22 cellular contexts compared by ENCODE assay signal in genomic region chr6:38302081-38302480, GRCh38.
"Had no signal": no experiment of that assay in that cellular context is flagged by ENCODE, and none has a peak within 500 bp of the region (broad histone marks: within the 10 kb centered on the region; RNA-seq: fewer than 3 reads in every experiment).

No MANE protein-coding gene starts in this region.

- FAIRE-seq: frontal cortex, keratinocyte had no signal

- H3K4me3 ChIP-seq: lung, sigmoid colon, stomach had no signal

- ATAC-seq: activated CD8-positive, alpha-beta T cell treated with anti-CD3 and anti-CD28 coated beads for 36 hours; left lobe of liver; stimulated activated effector memory CD8-positive, alpha-beta T cell treated with anti-CD3 and anti-CD28 coated beads, Interleukin-12 subunit alpha, Interleukin-12 subunit beta, amount 100 ng/mL, for 72 hours had no signal

- DNase-seq: activated CD4-positive, alpha-beta T cell treated with anti-CD3 and anti-CD28 coated beads, Interleukin-2, amount 10 ng/mL, durations not matched to agents 24 days and 14 days; activated CD8-positive, alpha-beta T cell treated with anti-CD3 and anti-CD28 coated beads for 36 hours; activated naive CD4-positive, alpha-beta T cell treated with anti-CD3 and anti-CD28 coated beads, Interleukin-2, amount 10 ng/mL, durations not matched to agents 7 days and 5 days; activated T-cell treated with anti-CD3 and anti-CD28 coated beads, Interleukin-2, amount 50 U/mL, for 24 hours; aorta; hypothalamus; midbrain; nephron progenitor cell; occipital lobe; posterior cingulate gyrus; sigmoid colon; stimulated activated CD4-positive, alpha-beta T cell treated with anti-CD3 and anti-CD28 coated beads, Interleukin-4, amount 100 ng/mL, for 24 hours; stomach; T-helper 1 cell; T-helper 9 cell; trophoblast cell had no signal

- H3K4me1 ChIP-seq: sigmoid colon had no signal

- H3K27ac ChIP-seq: epithelial cell of prostate, sigmoid colon, stomach had no signal

- H3K36me3 ChIP-seq: sigmoid colon, stomach had no signal

- H3K9me3 ChIP-seq: sigmoid colon, stomach had no signal

- H3K27me3 ChIP-seq: sigmoid colon, stomach had no signal
